1 cellular context compared by ENCODE assay signal in the genomic region with DNA sequence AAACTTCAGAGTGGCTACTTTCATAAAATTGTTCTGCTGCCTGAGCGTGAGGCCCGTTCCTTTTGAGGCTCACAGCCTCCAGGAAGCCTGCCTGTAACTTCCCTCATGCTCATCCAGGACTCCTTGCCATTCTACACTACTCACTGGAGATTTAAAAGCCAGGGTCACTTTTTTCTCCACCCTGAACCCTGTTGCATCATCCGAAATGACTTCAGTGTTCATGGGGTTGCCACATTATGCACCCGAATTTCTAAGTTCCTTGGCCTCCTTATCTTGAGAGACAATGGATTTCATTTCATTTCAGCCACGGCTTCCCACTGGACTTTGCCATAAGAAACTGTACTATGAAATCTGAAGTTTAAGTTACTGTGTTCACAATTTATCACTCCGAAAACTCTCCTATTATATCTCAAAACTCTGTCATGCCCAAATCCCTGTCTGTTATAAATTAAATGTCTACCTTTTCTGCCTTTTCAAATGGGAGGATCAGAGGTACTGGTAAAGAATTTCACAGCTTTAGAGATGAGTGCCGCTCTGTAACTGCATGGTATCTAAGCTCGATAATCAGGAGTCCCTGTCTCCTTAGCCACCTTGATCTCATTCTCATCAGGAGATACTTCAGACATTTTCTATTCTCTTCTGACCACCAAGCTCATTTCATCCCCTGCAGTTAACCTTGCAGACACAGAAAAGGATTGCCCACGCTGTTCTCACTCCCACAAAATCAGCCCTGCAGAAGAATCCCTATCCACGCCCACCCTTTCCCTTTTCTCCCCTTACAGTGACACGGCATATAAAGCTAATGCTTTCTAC.
TF ChIP-seq lines count a peak whose summit lies in the region.

No MANE protein-coding gene starts in this region.

TF ChIP-seq in GM23338, 12 proteins besides CTCF, POLR2A, EP300 and RAD21 (continued from another document):
- TF ChIP-seq, protein P1, sequence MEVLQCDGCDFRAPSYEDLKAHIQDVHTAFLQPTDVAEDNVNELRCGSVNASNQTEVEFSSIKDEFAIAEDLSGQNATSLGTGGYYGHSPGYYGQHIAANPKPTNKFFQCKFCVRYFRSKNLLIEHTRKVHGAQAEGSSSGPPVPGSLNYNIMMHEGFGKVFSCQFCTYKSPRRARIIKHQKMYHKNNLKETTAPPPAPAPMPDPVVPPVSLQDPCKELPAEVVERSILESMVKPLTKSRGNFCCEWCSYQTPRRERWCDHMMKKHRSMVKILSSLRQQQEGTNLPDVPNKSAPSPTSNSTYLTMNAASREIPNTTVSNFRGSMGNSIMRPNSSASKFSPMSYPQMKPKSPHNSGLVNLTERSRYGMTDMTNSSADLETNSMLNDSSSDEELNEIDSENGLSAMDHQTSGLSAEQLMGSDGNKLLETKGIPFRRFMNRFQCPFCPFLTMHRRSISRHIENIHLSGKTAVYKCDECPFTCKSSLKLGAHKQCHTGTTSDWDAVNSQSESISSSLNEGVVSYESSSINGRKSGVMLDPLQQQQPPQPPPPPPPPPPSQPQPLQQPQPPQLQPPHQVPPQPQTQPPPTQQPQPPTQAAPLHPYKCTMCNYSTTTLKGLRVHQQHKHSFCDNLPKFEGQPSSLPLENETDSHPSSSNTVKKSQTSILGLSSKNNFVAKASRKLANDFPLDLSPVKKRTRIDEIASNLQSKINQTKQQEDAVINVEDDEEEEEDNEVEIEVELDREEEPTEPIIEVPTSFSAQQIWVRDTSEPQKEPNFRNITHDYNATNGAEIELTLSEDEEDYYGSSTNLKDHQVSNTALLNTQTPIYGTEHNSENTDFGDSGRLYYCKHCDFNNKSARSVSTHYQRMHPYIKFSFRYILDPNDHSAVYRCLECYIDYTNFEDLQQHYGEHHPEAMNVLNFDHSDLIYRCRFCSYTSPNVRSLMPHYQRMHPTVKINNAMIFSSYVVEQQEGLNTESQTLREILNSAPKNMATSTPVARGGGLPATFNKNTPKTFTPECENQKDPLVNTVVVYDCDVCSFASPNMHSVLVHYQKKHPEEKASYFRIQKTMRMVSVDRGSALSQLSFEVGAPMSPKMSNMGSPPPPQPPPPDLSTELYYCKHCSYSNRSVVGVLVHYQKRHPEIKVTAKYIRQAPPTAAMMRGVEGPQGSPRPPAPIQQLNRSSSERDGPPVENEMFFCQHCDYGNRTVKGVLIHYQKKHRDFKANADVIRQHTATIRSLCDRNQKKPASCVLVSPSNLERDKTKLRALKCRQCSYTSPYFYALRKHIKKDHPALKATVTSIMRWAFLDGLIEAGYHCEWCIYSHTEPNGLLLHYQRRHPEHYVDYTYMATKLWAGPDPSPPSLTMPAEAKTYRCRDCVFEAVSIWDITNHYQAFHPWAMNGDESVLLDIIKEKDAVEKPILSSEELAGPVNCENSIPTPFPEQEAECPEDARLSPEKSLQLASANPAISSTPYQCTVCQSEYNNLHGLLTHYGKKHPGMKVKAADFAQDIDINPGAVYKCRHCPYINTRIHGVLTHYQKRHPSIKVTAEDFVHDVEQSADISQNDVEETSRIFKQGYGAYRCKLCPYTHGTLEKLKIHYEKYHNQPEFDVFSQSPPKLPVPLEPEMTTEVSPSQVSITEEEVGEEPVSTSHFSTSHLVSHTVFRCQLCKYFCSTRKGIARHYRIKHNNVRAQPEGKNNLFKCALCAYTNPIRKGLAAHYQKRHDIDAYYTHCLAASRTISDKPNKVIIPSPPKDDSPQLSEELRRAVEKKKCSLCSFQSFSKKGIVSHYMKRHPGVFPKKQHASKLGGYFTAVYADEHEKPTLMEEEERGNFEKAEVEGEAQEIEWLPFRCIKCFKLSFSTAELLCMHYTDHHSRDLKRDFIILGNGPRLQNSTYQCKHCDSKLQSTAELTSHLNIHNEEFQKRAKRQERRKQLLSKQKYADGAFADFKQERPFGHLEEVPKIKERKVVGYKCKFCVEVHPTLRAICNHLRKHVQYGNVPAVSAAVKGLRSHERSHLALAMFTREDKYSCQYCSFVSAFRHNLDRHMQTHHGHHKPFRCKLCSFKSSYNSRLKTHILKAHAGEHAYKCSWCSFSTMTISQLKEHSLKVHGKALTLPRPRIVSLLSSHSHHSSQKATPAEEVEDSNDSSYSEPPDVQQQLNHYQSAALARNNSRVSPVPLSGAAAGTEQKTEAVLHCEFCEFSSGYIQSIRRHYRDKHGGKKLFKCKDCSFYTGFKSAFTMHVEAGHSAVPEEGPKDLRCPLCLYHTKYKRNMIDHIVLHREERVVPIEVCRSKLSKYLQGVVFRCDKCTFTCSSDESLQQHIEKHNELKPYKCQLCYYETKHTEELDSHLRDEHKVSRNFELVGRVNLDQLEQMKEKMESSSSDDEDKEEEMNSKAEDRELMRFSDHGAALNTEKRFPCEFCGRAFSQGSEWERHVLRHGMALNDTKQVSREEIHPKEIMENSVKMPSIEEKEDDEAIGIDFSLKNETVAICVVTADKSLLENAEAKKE (CRISPR knock-in tag; IDR thresholded peaks at IDR 0.05), result no peak
- TF ChIP-seq REST (IDR thresholded peaks at IDR 0.05; ENCODE audit: unreplicated experiment), result no peak
- TF ChIP-seq ZNF331 (CRISPR knock-in tag; IDR thresholded peaks at IDR 0.05; ENCODE audit: low read depth), result no peak
- TF ChIP-seq EZH2 (IDR thresholded peaks at IDR 0.05; ENCODE audit: low read depth, unreplicated experiment), result no peak
- TF ChIP-seq EZH2phosphoT487 (IDR thresholded peaks at IDR 0.05; ENCODE audit: unreplicated experiment), result no peak
- TF ChIP-seq ETS1 (IDR thresholded peaks at IDR 0.05), result no peak
- TF ChIP-seq JUNB (IDR thresholded peaks at IDR 0.05; ENCODE audit: unreplicated experiment), result no peak
- TF ChIP-seq STAT1 (IDR thresholded peaks at IDR 0.05; ENCODE audit: unreplicated experiment), result no peak
- no peak for TF ChIP-seq CREB1 (CRISPR knock-in tag; IDR thresholded peaks at IDR 0.05; ENCODE audit: low read depth)
- TF ChIP-seq NANOG (IDR thresholded peaks at IDR 0.05; ENCODE audit: borderline replicate concordance), result no peak
- no peak for TF ChIP-seq ZNF114 (CRISPR knock-in tag; IDR thresholded peaks at IDR 0.05)
